In the genomic region with DNA sequence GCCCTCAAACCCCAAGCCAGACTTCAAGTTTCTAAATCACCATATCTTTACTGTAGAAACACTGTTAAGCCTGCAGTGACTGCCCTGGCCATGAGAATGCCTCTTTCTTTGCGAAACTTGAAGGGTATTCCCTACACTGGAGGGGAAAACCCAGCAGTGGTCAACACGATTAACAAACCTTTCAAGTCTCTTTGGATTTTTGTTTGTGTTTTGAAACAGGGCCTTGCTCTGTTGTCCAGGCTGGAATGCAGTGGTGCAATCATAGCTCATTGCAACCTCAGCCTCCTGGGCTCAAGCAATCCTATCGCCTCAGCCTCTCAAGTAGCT, we compare ENCODE assay signal across 10 cellular contexts. TPM values are rescaled to one million over a fixed set of nuclear protein-coding genes. Genes with fewer than 3 reads are reported as not detected.
DNase-seq lines count a peak whose midpoint lies in the region; ATAC-seq and TF ChIP-seq lines count a peak whose summit lies in the region.
"Had no signal": no experiment of that assay in that cellular context is flagged by ENCODE, and none has a peak within 500 bp of the region (broad histone marks: within the 10 kb centered on the region; RNA-seq: fewer than 3 reads in every experiment).

No MANE protein-coding gene starts in this region.

- H2AK5ac ChIP-seq in mesenchymal stem cell (ENCODE audit: low read length, severe bottlenecking): no peak overlapping the region

- H4K8ac ChIP-seq in mesenchymal stem cell (ENCODE audit: low read length): no peak overlapping the region

- WGBS in mesenchymal stem cell: 65% methylated on average over 3 of the region's 3 CpGs

- no peaks in the 10 kb centered on the region for H3K27me3 ChIP-seq in mesenchymal stem cell (ENCODE audit: control insufficient read depth in 1 of 2, insufficient read depth in 1 of 2, low read length in 2 of 2)

- no peak overlapping the region for H2BK120ac ChIP-seq in mesenchymal stem cell (ENCODE audit: low read depth, low read length)

- H2AFZ ChIP-seq in mesenchymal stem cell (ENCODE audit: low read depth, low read length): no peak overlapping the region

- H3K9me3 ChIP-seq in mesenchymal stem cell (ENCODE audit: control insufficient read depth, low read length): no peaks in the 10 kb centered on the region

- H2BK5ac ChIP-seq in mesenchymal stem cell (ENCODE audit: low read depth, low read length, poor library complexity, severe bottlenecking): no peak overlapping the region

- H3K79me1 ChIP-seq in mesenchymal stem cell (replicated peaks; ENCODE audit: low read length, poor library complexity, severe bottlenecking): no peaks in the 10 kb centered on the region

- peak; percentile 89 for DNase-seq in mesenchymal stem cell
- DNase-seq in NCI-H1694 treated with DMSO at 0.1 percent for 48 hours (lab: John Stamatoyannopoulos, UW): no peak
- DNase-seq in NCI-H2029 treated with DMSO at 0.1 percent for 48 hours (lab: John Stamatoyannopoulos, UW): no peak
- no peak for DNase-seq in effector CD4-positive, alpha-beta T cell
- DNase-seq in coronary artery (ENCODE audit: low spot score): no peak
- DNase-seq: activated CD4-positive, CD25-positive, alpha-beta regulatory T cell treated with anti-CD3 and anti-CD28 coated beads, Interleukin-2, amount 50 U/mL, for 72 hours; stimulated activated CD4-positive, alpha-beta T cell treated with anti-CD3 and anti-CD28 coated beads, Interleukin-4, amount 100 ng/mL, for 1 hour had no signal

- peak overlapping the region; percentile 79 to 85 for H3K18ac ChIP-seq in mesenchymal stem cell (ENCODE audit: low read depth in 1 of 2, low read length in 2 of 2)

- H3K4ac ChIP-seq in mesenchymal stem cell (ENCODE audit: low read depth in 1 of 2, low read length in 2 of 2): peak overlapping the region; percentile 20 to 43

- H3K4me3 ChIP-seq in mesenchymal stem cell (ENCODE audit: insufficient read depth in 1 of 2, low read depth in 1 of 2, low read length in 2 of 2) (no peak overlapping the region), coronary artery (no peak overlapping the region)

- H3K23ac ChIP-seq in mesenchymal stem cell (ENCODE audit: low read length in 2 of 2): no peak overlapping the region

- no peak overlapping the region for H3K27ac ChIP-seq in mesenchymal stem cell (ENCODE audit: low read length, poor library complexity, severe bottlenecking)
- H3K27ac ChIP-seq in coronary artery: no peak overlapping the region

- no peaks in the 10 kb centered on the region for H3K36me3 ChIP-seq in mesenchymal stem cell (ENCODE audit: control insufficient read depth in 1 of 2, insufficient read depth in 2 of 2, low read depth in 1 of 2, low read length in 2 of 2)

- ATAC-seq in GM18517 (IDR thresholded peaks at IDR 0.05; ENCODE audit: unreplicated experiment): peak; percentile 78
- ATAC-seq in GM21515 (IDR thresholded peaks at IDR 0.05; ENCODE audit: unreplicated experiment): peak; percentile 59
- peak; percentile 55 for ATAC-seq in HG03196 (IDR thresholded peaks at IDR 0.05; ENCODE audit: unreplicated experiment)

- H3K4me2 ChIP-seq in mesenchymal stem cell (ENCODE audit: low read length, poor library complexity, severe bottlenecking): no peak overlapping the region

- no peak overlapping the region for H3K9ac ChIP-seq in mesenchymal stem cell (ENCODE audit: low read length)

- H4K91ac ChIP-seq in mesenchymal stem cell (ENCODE audit: low read length): peak overlapping the region; percentile 6

- H2BK12ac ChIP-seq in mesenchymal stem cell (ENCODE audit: low read length in 2 of 2): peak overlapping the region; percentile 44 to 94

- no peak overlapping the region for H3K14ac ChIP-seq in mesenchymal stem cell (ENCODE audit: low read length in 2 of 2)

- no peak for TF ChIP-seq CTCF in coronary artery (IDR thresholded peaks at IDR 0.05)

- no peaks in the 10 kb centered on the region for H3K4me1 ChIP-seq in mesenchymal stem cell (ENCODE audit: control insufficient read depth, insufficient read depth, low read depth, low read length)

- H2BK15ac ChIP-seq in mesenchymal stem cell (ENCODE audit: low read depth, poor library complexity, severe bottlenecking): no peak overlapping the region

RNA-seq across cellular contexts. Expression of a gene that starts 17.4 kb away (rescaled TPM):
- polyA plus RNA-seq in mesenchymal stem cell (2013, experiment 1 of 2): 172 TPM
- polyA plus RNA-seq in mesenchymal stem cell (2013, experiment 2 of 2): 184 TPM
